1 cellular context compared by ENCODE assay signal in the genomic region with DNA sequence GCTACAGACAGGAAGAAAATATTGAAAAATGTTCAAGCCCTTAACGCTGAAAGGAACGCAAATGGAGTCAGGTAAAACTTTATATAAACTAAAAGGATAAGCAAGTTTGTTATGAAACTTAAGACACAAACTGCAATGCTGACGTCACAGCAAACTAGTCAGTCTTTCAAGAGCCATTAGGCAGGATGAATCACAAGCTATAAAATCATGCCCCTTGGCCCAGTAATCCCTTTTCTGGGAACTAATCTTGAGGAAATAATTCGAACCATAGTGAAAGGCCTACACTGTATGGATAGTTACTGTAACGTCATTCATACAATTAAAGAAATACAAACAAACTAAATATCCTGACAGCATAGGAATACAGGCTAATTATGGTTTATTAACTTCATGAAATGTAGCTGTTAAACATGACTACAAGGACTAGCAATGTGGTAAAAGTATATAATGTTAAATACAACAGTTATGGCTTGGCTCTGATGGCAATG.
TF ChIP-seq lines count a peak whose summit lies in the region.

No MANE protein-coding gene starts in this region.

TF ChIP-seq in A549, 52 proteins besides CTCF, POLR2A, EP300 and RAD21 (continued from another document):
- TF ChIP-seq, protein P1, sequence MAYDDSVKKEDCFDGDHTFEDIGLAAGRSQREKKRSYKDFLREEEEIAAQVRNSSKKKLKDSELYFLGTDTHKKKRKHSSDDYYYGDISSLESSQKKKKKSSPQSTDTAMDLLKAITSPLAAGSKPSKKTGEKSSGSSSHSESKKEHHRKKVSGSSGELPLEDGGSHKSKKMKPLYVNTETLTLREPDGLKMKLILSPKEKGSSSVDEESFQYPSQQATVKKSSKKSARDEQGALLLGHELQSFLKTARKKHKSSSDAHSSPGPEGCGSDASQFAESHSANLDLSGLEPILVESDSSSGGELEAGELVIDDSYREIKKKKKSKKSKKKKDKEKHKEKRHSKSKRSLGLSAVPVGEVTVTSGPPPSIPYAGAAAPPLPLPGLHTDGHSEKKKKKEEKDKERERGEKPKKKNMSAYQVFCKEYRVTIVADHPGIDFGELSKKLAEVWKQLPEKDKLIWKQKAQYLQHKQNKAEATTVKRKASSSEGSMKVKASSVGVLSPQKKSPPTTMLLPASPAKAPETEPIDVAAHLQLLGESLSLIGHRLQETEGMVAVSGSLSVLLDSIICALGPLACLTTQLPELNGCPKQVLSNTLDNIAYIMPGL (CRISPR knock-in tag; IDR thresholded peaks at IDR 0.05; ENCODE audit: borderline replicate concordance) = no peak
- no peak for TF ChIP-seq HEYL (CRISPR knock-in tag; IDR thresholded peaks at IDR 0.05)
- TF ChIP-seq JUN (IDR thresholded peaks at IDR 0.05) = peak; percentile 67 to 75; a peak in 3 of 5 replicates
- TF ChIP-seq JUNB (IDR thresholded peaks at IDR 0.05) = peak; percentile 66
